1 cellular context compared by ENCODE assay signal in the genomic region with DNA sequence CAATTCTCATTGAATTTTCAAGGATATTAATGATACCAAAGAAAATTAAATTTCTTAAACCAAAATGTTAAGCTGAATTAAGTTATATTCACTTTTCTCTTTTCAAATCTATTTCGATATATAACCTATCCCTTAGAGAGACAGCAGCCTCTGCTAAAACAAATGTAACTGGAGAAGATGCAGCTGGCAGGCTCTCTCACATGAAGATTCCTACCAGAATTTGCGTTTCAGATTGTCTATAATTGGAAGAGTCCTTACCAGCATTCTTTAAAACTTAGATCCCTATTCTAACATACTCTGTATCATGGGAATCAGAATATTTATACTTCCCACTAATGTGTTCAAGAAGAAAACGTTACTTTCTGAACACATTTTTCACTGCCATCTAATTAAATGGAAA.
TF ChIP-seq lines count a peak whose summit lies in the region.

No MANE protein-coding gene starts in this region.

TF ChIP-seq in liver, 16 proteins besides CTCF, POLR2A, EP300 and RAD21 (continued from another document):
- TF ChIP-seq, protein P1, sequence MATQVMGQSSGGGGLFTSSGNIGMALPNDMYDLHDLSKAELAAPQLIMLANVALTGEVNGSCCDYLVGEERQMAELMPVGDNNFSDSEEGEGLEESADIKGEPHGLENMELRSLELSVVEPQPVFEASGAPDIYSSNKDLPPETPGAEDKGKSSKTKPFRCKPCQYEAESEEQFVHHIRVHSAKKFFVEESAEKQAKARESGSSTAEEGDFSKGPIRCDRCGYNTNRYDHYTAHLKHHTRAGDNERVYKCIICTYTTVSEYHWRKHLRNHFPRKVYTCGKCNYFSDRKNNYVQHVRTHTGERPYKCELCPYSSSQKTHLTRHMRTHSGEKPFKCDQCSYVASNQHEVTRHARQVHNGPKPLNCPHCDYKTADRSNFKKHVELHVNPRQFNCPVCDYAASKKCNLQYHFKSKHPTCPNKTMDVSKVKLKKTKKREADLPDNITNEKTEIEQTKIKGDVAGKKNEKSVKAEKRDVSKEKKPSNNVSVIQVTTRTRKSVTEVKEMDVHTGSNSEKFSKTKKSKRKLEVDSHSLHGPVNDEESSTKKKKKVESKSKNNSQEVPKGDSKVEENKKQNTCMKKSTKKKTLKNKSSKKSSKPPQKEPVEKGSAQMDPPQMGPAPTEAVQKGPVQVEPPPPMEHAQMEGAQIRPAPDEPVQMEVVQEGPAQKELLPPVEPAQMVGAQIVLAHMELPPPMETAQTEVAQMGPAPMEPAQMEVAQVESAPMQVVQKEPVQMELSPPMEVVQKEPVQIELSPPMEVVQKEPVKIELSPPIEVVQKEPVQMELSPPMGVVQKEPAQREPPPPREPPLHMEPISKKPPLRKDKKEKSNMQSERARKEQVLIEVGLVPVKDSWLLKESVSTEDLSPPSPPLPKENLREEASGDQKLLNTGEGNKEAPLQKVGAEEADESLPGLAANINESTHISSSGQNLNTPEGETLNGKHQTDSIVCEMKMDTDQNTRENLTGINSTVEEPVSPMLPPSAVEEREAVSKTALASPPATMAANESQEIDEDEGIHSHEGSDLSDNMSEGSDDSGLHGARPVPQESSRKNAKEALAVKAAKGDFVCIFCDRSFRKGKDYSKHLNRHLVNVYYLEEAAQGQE (IDR thresholded peaks at IDR 0.05): no peak
- no peak for TF ChIP-seq GABPA (IDR thresholded peaks at IDR 0.05 in 1 of 2, conservative IDR thresholded peaks at IDR 0.05 in 1 of 2)
